8 cellular contexts compared by ENCODE assay signal in genomic region chr22:50481440-50482106, GRCh38. TPM values are rescaled to one million over a fixed set of nuclear protein-coding genes. Genes with fewer than 3 reads are reported as not detected.
A peak's percentile ranks its signal among the peaks of the same experiment; 100 is the strongest.
DNase-seq lines count a peak whose midpoint lies in the region; ATAC-seq and TF ChIP-seq lines count a peak whose summit lies in the region.

A gene with protein sequence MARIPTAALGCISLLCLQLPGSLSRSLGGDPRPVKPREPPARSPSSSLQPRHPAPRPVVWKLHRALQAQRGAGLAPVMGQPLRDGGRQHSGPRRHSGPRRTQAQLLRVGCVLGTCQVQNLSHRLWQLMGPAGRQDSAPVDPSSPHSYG (plus strand): TSS chr22:50481543. CDS start chr22:50481848, 305 bp downstream.

- H3K4me3 Mint-ChIP-seq in T-helper 17 cell = peak within 1 kb of the TSS; percentile 82

- H3K4me3 ChIP-seq in brain microvascular endothelial cell (ENCODE audit: low read depth, low read length) = peak within 1 kb of the TSS; percentile 36

- peaks cover 5% of the 10 kb centered on the region for H3K27me3 Mint-ChIP-seq in T-helper 17 cell

- no peaks in the 10 kb centered on the region for H3K36me3 ChIP-seq in brain microvascular endothelial cell (replicated peaks)

- no peak within 1 kb of the TSS for H3K27ac ChIP-seq in brain microvascular endothelial cell

- peaks cover 8% of the 10 kb centered on the region for H3K4me1 Mint-ChIP-seq in T-helper 17 cell

- H3K9me3 ChIP-seq in T-helper 17 cell (ENCODE audit: control insufficient read depth, low read length, poor library complexity, severe bottlenecking) = no peaks in the 10 kb centered on the region

- TF ChIP-seq CTCF in brain microvascular endothelial cell (IDR thresholded peaks at IDR 0.05; ENCODE audit: low read depth, low read length, missing control alignments) = no peak

- in situ Hi-C loops in brain microvascular endothelial cell (cut with HindIII; ENCODE audit: low pct_ligation_motif_present, low sequenced_read_pairs) = no loop called here

- peaks cover 11% of the 10 kb centered on the region for H3K27me3 ChIP-seq in brain microvascular endothelial cell (replicated peaks)

- ATAC-seq in T-helper 17 cell = peak; percentile 89
- peak; percentile 69 for ATAC-seq in left lobe of liver
- ATAC-seq in GM21825 (IDR thresholded peaks at IDR 0.05; ENCODE audit: unreplicated experiment) = no peak
- ATAC-seq in GM18907 (IDR thresholded peaks at IDR 0.05; ENCODE audit: unreplicated experiment) = no peak
- ATAC-seq in HG03565 (IDR thresholded peaks at IDR 0.05; ENCODE audit: unreplicated experiment) = no peak

- H3K36me3 Mint-ChIP-seq in T-helper 17 cell (ENCODE audit: low read depth) = no peaks in the 10 kb centered on the region

- H3K27ac Mint-ChIP-seq in T-helper 17 cell = peak within 1 kb of the TSS; percentile 57

- DNase-seq in GM03348 (ENCODE audit: low spot score) (peak; percentile 87), T-helper 17 cell (peak; percentile 37 to 64 (median 60)), brain microvascular endothelial cell (no peak), left lobe of liver (ENCODE audit: low spot score) (peak; percentile 64)
- DNase-seq in stimulated activated CD8-positive, alpha-beta memory T cell treated with anti-CD3 and anti-CD28 coated beads, Interleukin-4, amount 100 ng/mL, for 24 hours (ENCODE audit: low read depth) = peak; percentile 52

RNA-seq across cellular contexts. Expression of the gene that starts here (rescaled TPM):
- total RNA-seq in T-helper 17 cell (1 to 10 TPM; 1.7 to 2.4 TPM), left lobe of liver (1.3 TPM)

Comparison
In these comparisons a context has a peak if more than half of its experiments do, and no peak if none do; other contexts are left out.
1. ATAC-seq: peak in T-helper 17 cell (single experiment) and left lobe of liver (single experiment); none in GM21825 (single experiment), GM18907 (single experiment) and HG03565 (single experiment).